Comparison of ENCODE assay signal across 13 cellular contexts in the genomic region with DNA sequence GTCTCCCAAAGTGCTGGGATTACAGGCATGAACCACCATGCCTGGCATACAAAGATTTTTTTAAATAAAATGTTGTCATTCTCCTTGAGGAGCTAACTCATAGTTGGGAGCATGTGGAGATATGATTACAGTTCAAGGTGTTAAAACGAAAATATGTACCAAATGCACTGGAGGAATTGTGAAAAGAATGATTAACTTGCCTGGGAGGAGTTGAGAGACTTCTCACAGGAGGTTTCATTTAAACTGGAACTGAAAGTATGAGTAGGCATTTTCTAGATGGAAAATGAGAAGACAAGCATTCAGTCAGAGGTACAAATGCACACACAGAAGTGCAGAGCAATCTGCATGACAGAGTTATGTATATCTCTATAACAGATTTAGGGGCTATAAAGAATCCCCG.
DNase-seq lines count a peak whose midpoint lies in the region; ATAC-seq lines count a peak whose summit lies in the region.
"Had no signal": no experiment of that assay in that cellular context is flagged by ENCODE, and none has a peak within 500 bp of the region (broad histone marks: within the 10 kb centered on the region; RNA-seq: fewer than 3 reads in every experiment).

No MANE protein-coding gene starts in this region.

- H3K9me3 ChIP-seq in aorta (ENCODE audit: control insufficient read depth, low read length), result no peaks in the 10 kb centered on the region
- H3K9me3 ChIP-seq: gastroesophageal sphincter had no signal

- no peak overlapping the region for H3K4me3 ChIP-seq in aorta (ENCODE audit: low read length in 2 of 2)
- H3K4me3 ChIP-seq: gastroesophageal sphincter had no signal

- WGBS in aorta, 2 donors, result 87 to 88% methylated on average over 2 of the region's 2 CpGs

- DNase-seq in aorta (no peak), islet precursor cell (no peak), HPDE6-E6E7 (ENCODE audit: extremely low spot score) (no peak), NCI-H82 treated with DMSO at 0.1 percent for 48 hours (lab: John Stamatoyannopoulos, UW; ENCODE audit: unreplicated experiment) (no peak)
- DNase-seq: H7; midbrain; NCI-H1436; stimulated activated naive CD8-positive, alpha-beta T cell treated with anti-CD3 and anti-CD28 coated beads, Interleukin-15, Interleukin-2, amounts not matched to agents 100 U/mL and 50 U/mL, for 24 hours had no signal

- peak; percentile 99 for ATAC-seq in GM18870 (IDR thresholded peaks at IDR 0.05; ENCODE audit: unreplicated experiment)
- ATAC-seq in GM21723 (IDR thresholded peaks at IDR 0.05; ENCODE audit: unreplicated experiment), result peak; percentile 99
- ATAC-seq in HG03280 (IDR thresholded peaks at IDR 0.05; ENCODE audit: unreplicated experiment), result peak; percentile 99
- ATAC-seq in aorta (ENCODE audit: low FRiP score), result no peak
- ATAC-seq: gastroesophageal sphincter; stimulated activated naive CD8-positive, alpha-beta T cell treated with anti-CD3 and anti-CD28 coated beads, Interleukin-15, Interleukin-2, amounts not matched to agents 100 U/mL and 50 U/mL, for 24 hours had no signal

- peaks cover 0 to 1% of the 10 kb centered on the region in 2 donors for H3K4me1 ChIP-seq in aorta (ENCODE audit: control insufficient read depth in 1 of 2, insufficient read depth in 2 of 2, low read length in 2 of 2)
- H3K4me1 ChIP-seq: gastroesophageal sphincter had no signal

- intact Hi-C loops in aorta (cut with DNase I), result no loop called here

- no peaks in the 10 kb centered on the region for H3K36me3 ChIP-seq in aorta (ENCODE audit: control insufficient read depth in 1 of 2, insufficient read depth in 2 of 2, low read length in 1 of 2)
- H3K36me3 ChIP-seq: gastroesophageal sphincter had no signal

- H3K27me3 ChIP-seq in aorta (ENCODE audit: control insufficient read depth in 1 of 2, insufficient read depth in 2 of 2, low read length in 1 of 2), result no peaks in the 10 kb centered on the region
- H3K27me3 ChIP-seq: gastroesophageal sphincter had no signal

- H3K27ac ChIP-seq in cingulate gyrus (ENCODE audit: low read depth, low read length), result peak overlapping the region; percentile 24
- H3K27ac ChIP-seq in aorta (ENCODE audit: low read depth in 1 of 2, low read length in 2 of 2), result no peak overlapping the region
- H3K27ac ChIP-seq: gastroesophageal sphincter had no signal
